Comparison of ENCODE assay signal across 26 cellular contexts in genomic region chr2:48277153-48277552, GRCh38.
"Had no signal": no experiment of that assay in that cellular context is flagged by ENCODE, and none has a peak within 500 bp of the region (broad histone marks: within the 10 kb centered on the region; RNA-seq: fewer than 3 reads in every experiment).

No MANE protein-coding gene starts in this region.

- H3K4me1 Mint-ChIP-seq: activated B cell treated with CpG ODN at 0.5 μM for 24 hours had no signal

- H3K27me3 ChIP-seq: ascending aorta, body of pancreas, MG63 had no signal

- H3K4me1 ChIP-seq: ascending aorta, body of pancreas had no signal

- H3K27ac ChIP-seq: ascending aorta, body of pancreas, KMS-11 had no signal

- H3K4me3 ChIP-seq: ascending aorta, body of pancreas, MG63 had no signal

- FAIRE-seq: bronchial epithelial cell had no signal

- H3K27me3 Mint-ChIP-seq: activated B cell treated with CpG ODN at 0.5 μM for 24 hours; activated CD4-positive, alpha-beta memory T cell treated with anti-CD3 and anti-CD28 coated beads for 36 hours; activated CD4-positive, alpha-beta T cell treated with anti-CD3 and anti-CD28 coated beads, Interleukin-2, amount 10 ng/mL, durations not matched to agents 7 days and 5 days; activated naive CD4-positive, alpha-beta T cell treated with anti-CD3 and anti-CD28 coated beads, Interleukin-2, amount 10 ng/mL, durations not matched to agents 7 days and 5 days; activated naive CD8-positive, alpha-beta T cell treated with anti-CD3 and anti-CD28 coated beads, Interleukin-2, amount 10 ng/mL, durations not matched to agents 7 days and 5 days; T-helper 17 cell had no signal

- H3K9me3 ChIP-seq: body of pancreas had no signal

- DNase-seq: activated B cell treated with CpG ODN at 0.5 μM for 24 hours; activated CD4-positive, alpha-beta memory T cell treated with anti-CD3 and anti-CD28 coated beads for 36 hours; activated CD4-positive, alpha-beta T cell treated with anti-CD3 and anti-CD28 coated beads for 1 hour; activated CD4-positive, alpha-beta T cell treated with anti-CD3 and anti-CD28 coated beads, Interleukin-2, amount 10 ng/mL, durations not matched to agents 7 days and 5 days; activated CD8-positive, alpha-beta memory T cell treated with anti-CD3 and anti-CD28 coated beads for 24 hours; activated gamma-delta T cell treated with Interleukin-2 at 50 U/mL for 16 hours; activated naive CD4-positive, alpha-beta T cell treated with anti-CD3 and anti-CD28 coated beads, Interleukin-2, amount 10 ng/mL, durations not matched to agents 7 days and 5 days; activated naive CD8-positive, alpha-beta T cell treated with anti-CD3 and anti-CD28 coated beads, Interleukin-2, amount 10 ng/mL, durations not matched to agents 7 days and 5 days; activated T-cell treated with anti-CD3 and anti-CD28 coated beads, Interleukin-2, amount 50 U/mL, for 4 hours; amniotic stem cell; body of pancreas; central memory CD4-positive, alpha-beta T cell; MG63; NCI-H1105; NCI-H1436; NCI-H187; NCI-H2081 treated with DMSO at 0.1 percent for 48 hours; NCI-H446; NCI-H524; SIG-M5; T-helper 17 cell; T-helper 9 cell had no signal

- H3K27ac Mint-ChIP-seq: activated B cell treated with CpG ODN at 0.5 μM for 24 hours; activated CD4-positive, alpha-beta memory T cell treated with anti-CD3 and anti-CD28 coated beads for 36 hours; activated CD4-positive, alpha-beta T cell treated with anti-CD3 and anti-CD28 coated beads, Interleukin-2, amount 10 ng/mL, durations not matched to agents 7 days and 5 days; activated naive CD4-positive, alpha-beta T cell treated with anti-CD3 and anti-CD28 coated beads, Interleukin-2, amount 10 ng/mL, durations not matched to agents 7 days and 5 days; activated T-helper 2 cell treated with anti-CD3 and anti-CD28 coated beads, Interferon-gamma antibody, Interleukin-2, Interleukin-4, amounts not matched to agents 10 μg/mL and 5 μg/mL and 100 μg/mL, durations not matched to agents 14 hours and 24 hours and 36 hours; T-helper 17 cell had no signal

- H3K36me3 ChIP-seq: ascending aorta, MG63 had no signal

- ATAC-seq: activated T-cell treated with anti-CD3 and anti-CD28 coated beads, Interleukin-2, amount 50 U/mL, for 4 hours; body of pancreas; T-helper 17 cell had no signal

- H3K4me2 ChIP-seq: KMS-11 had no signal

- H3K9ac ChIP-seq: KMS-11 had no signal

- H3K4me3 Mint-ChIP-seq: activated B cell treated with CpG ODN at 0.5 μM for 24 hours; activated CD4-positive, alpha-beta memory T cell treated with anti-CD3 and anti-CD28 coated beads for 36 hours; activated CD4-positive, alpha-beta T cell treated with anti-CD3 and anti-CD28 coated beads, Interleukin-2, amount 10 ng/mL, durations not matched to agents 7 days and 5 days; activated naive CD4-positive, alpha-beta T cell treated with anti-CD3 and anti-CD28 coated beads, Interleukin-2, amount 10 ng/mL, durations not matched to agents 7 days and 5 days; activated naive CD8-positive, alpha-beta T cell treated with anti-CD3 and anti-CD28 coated beads, Interleukin-2, amount 10 ng/mL, durations not matched to agents 7 days and 5 days; activated T-cell treated with anti-CD3 and anti-CD28 coated beads, Interleukin-2, amount 50 U/mL, for 4 hours; T-helper 17 cell had no signal
